In genomic region chr16:87279094-87279658, GRCh38 we compare ENCODE assay signal across 12 cellular contexts.
"Had no signal": no experiment of that assay in that cellular context is flagged by ENCODE, and none has a peak within 500 bp of the region (broad histone marks: within the 10 kb centered on the region; RNA-seq: fewer than 3 reads in every experiment).

No MANE protein-coding gene starts in this region.

- H3K36me3 Mint-ChIP-seq: activated naive CD4-positive, alpha-beta T cell treated with anti-CD3 and anti-CD28 coated beads, Interleukin-2, amount 50 U/mL, for 72 hours had no signal

- H3K27me3 ChIP-seq: body of pancreas had no signal

- H3K9me3 ChIP-seq: body of pancreas, sigmoid colon, stomach had no signal

- DNase-seq: activated gamma-delta T cell had no signal

- H3K27ac ChIP-seq: body of pancreas, coronary artery, sigmoid colon, stomach, WERI-Rb-1 had no signal

- H3K4me1 ChIP-seq: body of pancreas had no signal

- H3K4me3 ChIP-seq: body of pancreas, coronary artery, sigmoid colon, stomach had no signal

- H3K27ac Mint-ChIP-seq: activated CD8-positive, alpha-beta T cell treated with anti-CD3 and anti-CD28 coated beads for 36 hours; activated naive CD4-positive, alpha-beta T cell treated with anti-CD3 and anti-CD28 coated beads, Interleukin-2, amount 50 U/mL, for 72 hours; T-helper 1 cell treated with Interleukin-12 subunit alpha and Interleukin-12 subunit beta and Interleukin-4 antibody, amounts not matched to agents 30 μg/mL and 1 μg/mL, for 36 hours had no signal

- FAIRE-seq: kidney, urothelium cell line had no signal

- H3K36me3 ChIP-seq: sigmoid colon, stomach, WERI-Rb-1 had no signal

- H3K4me3 Mint-ChIP-seq: activated CD8-positive, alpha-beta T cell treated with anti-CD3 and anti-CD28 coated beads for 36 hours; nephron; T-helper 1 cell treated with Interleukin-12 subunit alpha and Interleukin-12 subunit beta and Interleukin-4 antibody, amounts not matched to agents 30 μg/mL and 1 μg/mL, for 36 hours had no signal

- H3K9me3 Mint-ChIP-seq: activated CD8-positive, alpha-beta T cell treated with anti-CD3 and anti-CD28 coated beads for 36 hours; activated naive CD4-positive, alpha-beta T cell treated with anti-CD3 and anti-CD28 coated beads, Interleukin-2, amount 50 U/mL, for 72 hours; T-helper 1 cell treated with Interleukin-12 subunit alpha and Interleukin-12 subunit beta and Interleukin-4 antibody, amounts not matched to agents 30 μg/mL and 1 μg/mL, for 36 hours had no signal
